In the genomic region with DNA sequence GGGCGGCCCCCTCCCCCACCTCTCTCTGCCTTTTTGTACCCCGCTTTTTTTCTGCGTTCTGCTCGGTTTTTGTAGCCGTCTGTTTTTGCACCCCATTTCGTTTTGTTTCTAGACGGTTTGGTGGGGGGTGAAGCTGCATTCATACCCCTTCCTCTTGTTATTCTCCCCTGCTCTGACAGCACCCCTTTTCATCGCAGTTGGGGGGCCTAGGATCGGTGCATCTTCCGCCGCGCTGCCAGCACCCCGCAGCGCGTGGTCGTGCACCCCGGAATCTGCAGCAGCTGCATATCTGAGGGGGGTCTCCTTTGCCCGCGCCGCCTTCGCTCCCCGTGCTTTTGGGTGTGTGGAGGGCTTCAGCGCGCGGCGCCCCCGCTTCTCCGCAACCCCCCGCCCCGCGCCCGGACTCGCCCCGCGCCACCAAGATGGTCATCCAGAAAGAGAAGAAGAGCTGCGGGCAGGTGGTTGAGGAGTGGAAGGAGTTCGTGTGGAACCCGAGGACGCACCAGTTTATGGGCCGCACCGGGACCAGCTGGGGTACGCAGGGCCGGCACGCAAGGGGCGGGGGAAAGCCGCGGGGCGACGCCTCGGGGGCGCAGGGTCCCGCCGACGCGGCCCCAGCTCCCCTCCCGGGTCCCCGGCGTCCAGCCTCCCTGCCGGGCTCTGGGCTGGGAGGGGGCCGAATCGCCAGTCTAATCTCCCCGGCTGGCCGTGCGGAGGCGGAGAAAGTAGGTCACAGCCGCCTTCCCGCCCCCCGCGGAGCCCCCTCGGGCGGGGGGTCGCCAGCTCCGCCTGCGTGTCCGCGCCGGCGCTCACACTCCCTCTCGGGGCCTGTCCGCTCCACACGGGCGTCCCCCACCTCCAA, we compare ENCODE assay signal across 8 cellular contexts. TPM values are rescaled to one million over a fixed set of nuclear protein-coding genes. Genes with fewer than 3 reads are reported as not detected.
DNase-seq lines count a peak whose midpoint lies in the region; ATAC-seq and TF ChIP-seq lines count a peak whose summit lies in the region.

No MANE protein-coding gene starts in this region.

- H3K36me3 ChIP-seq in Caco-2 (ENCODE audit: control insufficient read depth, insufficient read depth, low read length) (no peaks in the 10 kb centered on the region), SJCRH30 (no peaks in the 10 kb centered on the region), esophagus squamous epithelium (no peaks in the 10 kb centered on the region), osteoblast (ENCODE audit: insufficient read depth, low read length) (no peaks in the 10 kb centered on the region)

- peak overlapping the region; percentile 80 for H3K4me3 Mint-ChIP-seq in Caco-2 (ENCODE audit: unreplicated experiment)

- no peaks in the 10 kb centered on the region for H3K79me2 ChIP-seq in osteoblast (ENCODE audit: insufficient read depth, low read length)

- no peaks in the 10 kb centered on the region for H3K9me3 Mint-ChIP-seq in Caco-2 (ENCODE audit: unreplicated experiment)

- H4K20me1 ChIP-seq in osteoblast (ENCODE audit: insufficient read depth, low read length) = no peaks in the 10 kb centered on the region

- CTCF ChIA-PET in Caco-2 (lab: Charles Lee) = interaction anchor here (0.6 to 1.3 kb wide), 6 partner anchors 8 to 370 kb away, joined by 3 to 10 read pairs (median 7); partner anchors contain the start of genes FXR2, NAA38 and TP53

- TF ChIP-seq CTCF in Caco-2 (IDR thresholded peaks at IDR 0.05; ENCODE audit: insufficient read depth in 1 of 2, low read depth in 1 of 2, low read length in 1 of 2, severe bottlenecking in 1 of 2, unreplicated experiment in 1 of 2) = no peak
- TF ChIP-seq CTCF in esophagus squamous epithelium (IDR thresholded peaks at IDR 0.05) = no peak
- TF ChIP-seq CTCF in osteoblast (IDR thresholded peaks at IDR 0.05; ENCODE audit: extremely low read depth, low read depth, low read length) = no peak

- H3K4me1 ChIP-seq in Caco-2 = no peaks in the 10 kb centered on the region
- no peaks in the 10 kb centered on the region for H3K4me1 ChIP-seq in SJCRH30
- peaks cover 12 to 23% (median 17%) of the 10 kb centered on the region in 3 donors for H3K4me1 ChIP-seq in esophagus squamous epithelium
- no peaks in the 10 kb centered on the region for H3K4me1 ChIP-seq in osteoblast (ENCODE audit: insufficient read depth, low read length)

- H3K27ac Mint-ChIP-seq in Caco-2 (ENCODE audit: unreplicated experiment) = no peak overlapping the region

- H3K4me3 ChIP-seq in Caco-2 (ENCODE audit: low read depth, low read length) (peak overlapping the region; percentile 35), SJCRH30 (peak overlapping the region; percentile 41), esophagus squamous epithelium (peak overlapping the region; percentile 33 to 73 (median 56)), osteoblast (ENCODE audit: insufficient read depth, low read length) (no peak overlapping the region)

- intact Hi-C loops in Caco-2 (cut with micrococcal nuclease; ENCODE audit: unreplicated experiment) = no loop called here
- intact Hi-C loops in esophagus squamous epithelium (cut with DNase I) = no loop called here

- 0 to 3% methylated on average over 25 to 27 of the region's 82 CpGs for WGBS in esophagus squamous epithelium, 2 donors

- H3K27me3 Mint-ChIP-seq in Caco-2 (ENCODE audit: insufficient read depth, unreplicated experiment) = peaks cover 9% of the 10 kb centered on the region

- in situ Hi-C loops in KBM-7 (cut with MboI; ENCODE audit: low pct_unique_long_range_greater_than_20kb, low sequenced_read_pairs) = no loop called here

- no peak for ATAC-seq in HG03097 (IDR thresholded peaks at IDR 0.05; ENCODE audit: low FRiP score, unreplicated experiment)

- DNase-seq in Caco-2 (no peak), SJCRH30 (no peak), esophagus squamous epithelium (lab: John Stamatoyannopoulos, UW) (no peak), osteoblast (ENCODE audit: insufficient read length, low spot score, missing footprints) (peak; percentile 73), RKO (ENCODE audit: low spot score) (no peak), KBM-7 (no peak), T-helper 9 cell (no peak)

- no TSS peak for BruUV-seq in Caco-2 (replicated peaks; lab: Mats Ljungman, UMichigan)

- H2AFZ ChIP-seq in osteoblast (ENCODE audit: low read length) = no peak overlapping the region

- H3K4me1 Mint-ChIP-seq in Caco-2 (ENCODE audit: low read depth, unreplicated experiment) = peaks cover 10% of the 10 kb centered on the region

- POLR2A ChIA-PET in Caco-2 (lab: Charles Lee) = interaction anchor here (0.6 to 2.7 kb wide), 8 partner anchors 8 to 407 kb away, joined by 3 to 24 read pairs (median 4); partner anchors contain the start of genes EFNB3, MPDU1, TP53 and WRAP53

- H3K27ac ChIP-seq in SJCRH30 = no peak overlapping the region
- H3K27ac ChIP-seq in esophagus squamous epithelium = peak overlapping the region in 3 of 4 donors; percentile 4 to 79 (median 73)
- no peak overlapping the region for H3K27ac ChIP-seq in osteoblast (ENCODE audit: low read depth, low read length)

- H3K36me3 Mint-ChIP-seq in Caco-2 (ENCODE audit: insufficient read depth, unreplicated experiment) = no peaks in the 10 kb centered on the region

- H3K4me2 ChIP-seq in osteoblast (ENCODE audit: insufficient read depth, low read length) = peak overlapping the region; percentile 46

- no peak for TF ChIP-seq POLR2A in esophagus squamous epithelium (IDR thresholded peaks at IDR 0.05)

- no peaks in the 10 kb centered on the region for H3K27me3 ChIP-seq in Caco-2 (replicated peaks; ENCODE audit: control insufficient read depth, insufficient read depth, low read length)
- H3K27me3 ChIP-seq in SJCRH30 = peaks cover 7% of the 10 kb centered on the region; the same call in 1 of the 2 replicates
- peaks cover 3 to 54% (median 10%) of the 10 kb centered on the region in 4 donors for H3K27me3 ChIP-seq in esophagus squamous epithelium
- H3K27me3 ChIP-seq in osteoblast (ENCODE audit: insufficient read depth, low read length) = peaks cover 55% of the 10 kb centered on the region

- no peaks in the 10 kb centered on the region for H3K9me3 ChIP-seq in Caco-2
- no peaks in the 10 kb centered on the region for H3K9me3 ChIP-seq in SJCRH30 (replicated peaks)
- H3K9me3 ChIP-seq in esophagus squamous epithelium = no peaks in the 10 kb centered on the region
- no peaks in the 10 kb centered on the region for H3K9me3 ChIP-seq in osteoblast (ENCODE audit: low read depth, low read length)

RNA-seq across cellular contexts. Expression of gene ATP1B2, which starts 0.6 kb away (rescaled TPM):
- total RNA-seq in Caco-2 (2022) = 0.11 and 0.14 TPM in 2 replicates
- total RNA-seq in SJCRH30 (2014; rRNA removed; shearing (Covaris generic)) = 0.04 and 0.10 TPM in 2 replicates
- 1 to 10 TPM in 1 of 4 donors, under 1 TPM in 2, not detected in 1; 0.09 to 1.5 (median 0.21) TPM for total RNA-seq in esophagus squamous epithelium
- under 0.01 TPM in 1 of 2 replicates, not detected in the other for total RNA-seq in osteoblast

RNA-seq across cellular contexts. Expression of gene SHBG, which starts 21.4 kb away (rescaled TPM):
- total RNA-seq in Caco-2 (2022) (0.93 and 1.2 TPM in 2 replicates), esophagus squamous epithelium (not detected), osteoblast (0.36 and 0.88 TPM in 2 replicates)
- total RNA-seq in SJCRH30 (2014; rRNA removed; shearing (Covaris generic)) = 0.14 and 0.38 TPM in 2 replicates

RNA-seq across cellular contexts. Expression of gene SAT2, which starts 23.7 kb away (rescaled TPM):
- 33.0 TPM in 2 replicates for total RNA-seq in Caco-2 (2022)
- total RNA-seq in SJCRH30 (2014; rRNA removed; shearing (Covaris generic)) = 17.3 and 17.6 TPM in 2 replicates
- 10 to 100 TPM; 20.5 to 55.9 (median 31.3) TPM for total RNA-seq in esophagus squamous epithelium
- total RNA-seq in osteoblast = 41.3 and 52.5 TPM in 2 replicates

RNA-seq across cellular contexts. Expression of gene TP53, which starts 36.0 kb away (rescaled TPM):
- 9.2 and 11.1 TPM in 2 replicates for total RNA-seq in Caco-2 (2022)
- 37.8 and 39.5 TPM in 2 replicates for total RNA-seq in SJCRH30 (2014; rRNA removed; shearing (Covaris generic))
- 10 to 100 TPM; 26.6 to 35.1 (median 33.9) TPM for total RNA-seq in esophagus squamous epithelium
- total RNA-seq in osteoblast = 63.9 and 71.3 TPM in 2 replicates

RNA-seq across cellular contexts. Expression of gene FXR2, which starts 36.6 kb away (rescaled TPM):
- total RNA-seq in Caco-2 (2022) (20.5 and 25.3 TPM in 2 replicates), esophagus squamous epithelium (10 to 100 TPM; 17.2 to 24.0 (median 20.6) TPM), osteoblast (41.8 and 42.7 TPM in 2 replicates)
- total RNA-seq in SJCRH30 (2014; rRNA removed; shearing (Covaris generic)) = 30.2 and 30.6 TPM in 2 replicates

Comparison
In these comparisons a context has a peak if more than half of its experiments do, and no peak if none do; other contexts are left out.
1. H3K27ac ChIP-seq: peak in esophagus squamous epithelium (3 of 4); none in SJCRH30 (single experiment) and osteoblast (single experiment).